Comparison of ENCODE assay signal across 8 cellular contexts in the genomic region with DNA sequence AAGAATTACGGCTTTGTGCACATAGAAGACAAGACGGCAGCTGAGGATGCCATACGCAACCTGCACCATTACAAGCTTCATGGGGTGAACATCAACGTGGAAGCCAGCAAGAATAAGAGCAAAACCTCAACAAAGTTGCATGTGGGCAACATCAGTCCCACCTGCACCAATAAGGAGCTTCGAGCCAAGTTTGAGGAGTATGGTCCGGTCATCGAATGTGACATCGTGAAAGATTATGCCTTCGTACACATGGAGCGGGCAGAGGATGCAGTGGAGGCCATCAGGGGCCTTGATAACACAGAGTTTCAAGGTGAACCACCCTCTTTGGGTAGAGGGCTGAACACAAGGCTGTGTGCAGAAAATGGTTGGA. TPM values are rescaled to one million over a fixed set of nuclear protein-coding genes. Genes with fewer than 3 reads are reported as not detected.
DNase-seq lines count a peak whose midpoint lies in the region; ATAC-seq, FAIRE-seq and TF ChIP-seq lines count a peak whose summit lies in the region.
"Not testable (repeated sequence)": the region's sequence is repeated elsewhere in the genome, so short reads cannot be mapped to it uniquely, and the experiment has no call there.

No MANE protein-coding gene starts in this region.

- TF ChIP-seq POLR2A in erythroblast (IDR thresholded peaks at IDR 0.05; ENCODE audit: low read length); HepG2 (IDR thresholded peaks at IDR 0.05; ENCODE audit: insufficient read depth in 1 of 2, low read depth in 2 of 2, low read length in 2 of 2): not testable (repeated sequence)

- not testable (repeated sequence) for H3K9me3 ChIP-seq in Caco-2; Karpas-422 (ENCODE audit: low read length); HepG2 (ENCODE audit: low read length); trophoblast cell (ENCODE audit: insufficient read depth, low read depth, low read length)

- H3K27me3 Mint-ChIP-seq in Caco-2 (ENCODE audit: insufficient read depth, unreplicated experiment); WTC11 (ENCODE audit: low read depth); type B pancreatic cell: not testable (repeated sequence)

- WGBS in HepG2 (ENCODE audit: low lambda C conversion rate), result 93% methylated on average over 6 of the region's 10 CpGs
- WGBS in trophoblast cell (ENCODE audit: extremely low coverage, insufficient coverage, insufficient read length), result no CpG with 5 or more reads among the region's 10 CpGs

- not testable (repeated sequence) for H2BK12ac ChIP-seq in trophoblast cell (ENCODE audit: low read length)

- H3K9ac ChIP-seq in Karpas-422 (ENCODE audit: low read length) (peak overlapping the region; percentile 97), HepG2 (ENCODE audit: insufficient read depth, low read depth, low read length) (peak overlapping the region; percentile 97)
- not testable (repeated sequence) for H3K9ac ChIP-seq in trophoblast cell (ENCODE audit: low read length)

- H4K91ac ChIP-seq in trophoblast cell (ENCODE audit: low read depth, low read length), result not testable (repeated sequence)

- not testable (repeated sequence) for H2BK120ac ChIP-seq in trophoblast cell (ENCODE audit: insufficient read depth, low read length, poor library complexity)

- intact Hi-C loops in Caco-2 (cut with micrococcal nuclease; ENCODE audit: unreplicated experiment) (loop anchor here (2.0 kb wide), 1 partner anchor 47 kb away; the partner anchor contains the start of genes CCDC87 and CCS), HepG2 (cut with micrococcal nuclease; ENCODE audit: unreplicated experiment) (loop anchor here (2.0 kb wide), 1 partner anchor 47 kb away; the partner anchor contains the start of genes CCDC87 and CCS)

- peak overlapping the region; percentile 70 for H3K4me3 ChIP-seq in Caco-2 (ENCODE audit: low read depth, low read length)
- peak overlapping the region; percentile 99 for H3K4me3 ChIP-seq in Karpas-422 (ENCODE audit: low read length)
- peak overlapping the region; percentile 87 for H3K4me3 ChIP-seq in astrocyte of the spinal cord (ENCODE audit: low read depth, low read length)
- H3K4me3 ChIP-seq in HepG2 (replicated peaks in 1 of 3; ENCODE audit: insufficient read depth in 1 of 3, low read depth in 2 of 3, low read length in 3 of 3), result peak overlapping the region; percentile 44 to 90 (median 87); a peak in 5 of 6 replicates
- not testable (repeated sequence) for H3K4me3 ChIP-seq in trophoblast cell (ENCODE audit: low read depth, low read length)

- H3K4me1 Mint-ChIP-seq in Caco-2 (ENCODE audit: low read depth, unreplicated experiment) (peaks cover 50% of the 10 kb centered on the region), WTC11 (peaks cover 67% of the 10 kb centered on the region), type B pancreatic cell (ENCODE audit: unreplicated experiment) (peaks cover 54% of the 10 kb centered on the region)

- in situ Hi-C loops in astrocyte of the spinal cord (cut with HindIII; ENCODE audit: low sequenced_read_pairs); HepG2 (cut with HindIII; ENCODE audit: extremely low pct_ligation_motif_present, low pct_unique_long_range_greater_than_20kb): not testable (repeated sequence)

- not testable (repeated sequence) for H4K12ac ChIP-seq in trophoblast cell (ENCODE audit: low read depth, low read length)

- H2AK5ac ChIP-seq in trophoblast cell (ENCODE audit: low read length), result not testable (repeated sequence)

- DNase-seq in Caco-2; Karpas-422; WTC11 (ENCODE audit: low spot score); astrocyte of the spinal cord (ENCODE audit: low read depth, low spot score); HepG2 (ENCODE audit: low spot score); trophoblast cell; type B pancreatic cell (ENCODE audit: extremely low spot score, unreplicated experiment): not testable (repeated sequence)
- DNase-seq in erythroblast (lab: John Stamatoyannopoulos, UW), result peak; percentile 57 to 74

- not testable (repeated sequence) for H2AFZ ChIP-seq in Karpas-422 (ENCODE audit: low read length); HepG2 (ENCODE audit: low read length)
- H2AFZ ChIP-seq in trophoblast cell (ENCODE audit: insufficient read depth, low read length, poor library complexity), result peak overlapping the region; percentile 17

- not testable (repeated sequence) for H3K23ac ChIP-seq in trophoblast cell (ENCODE audit: low read length)

- H3K9me2 ChIP-seq in Karpas-422 (replicated peaks; ENCODE audit: insufficient read depth, low read length), result not testable (repeated sequence)

- H3K9me3 Mint-ChIP-seq in Caco-2 (ENCODE audit: unreplicated experiment); WTC11; type B pancreatic cell: not testable (repeated sequence)

- CTCF ChIA-PET in Caco-2 (lab: Charles Lee), result interaction anchor here (2.9 kb wide), 1 partner anchor 38 kb away, joined by 32 read pairs; the partner anchor contains the start of gene RBM4B
- CTCF ChIA-PET in WTC11 (lab: Charles Lee), result interaction anchor here (1.0 kb wide), 1 partner anchor 148 kb away, joined by 4 read pairs; no protein-coding TSS in a partner anchor
- CTCF ChIA-PET in HepG2 (lab: Yijun Ruan, JAX; ENCODE audit: low intra/inter-chr PET ratio, low total read pairs), result not testable (repeated sequence)

- peak overlapping the region; percentile 95 for H3K4me3 Mint-ChIP-seq in Caco-2 (ENCODE audit: unreplicated experiment)
- H3K4me3 Mint-ChIP-seq in WTC11, result peak overlapping the region; percentile 99
- H3K4me3 Mint-ChIP-seq in type B pancreatic cell, result peak overlapping the region; percentile 99

- not testable (repeated sequence) for TF ChIP-seq RAD21 in HepG2 (CRISPR knock-in tag; IDR thresholded peaks at IDR 0.05)

- not testable (repeated sequence) for FAIRE-seq in HepG2 (lab: Jason Lieb, UNC)

- H4K20me1 ChIP-seq in Karpas-422 (ENCODE audit: insufficient read depth, low read depth, low read length) (peaks cover 57% of the 10 kb centered on the region), HepG2 (ENCODE audit: insufficient read depth, low read length) (peaks cover 64% of the 10 kb centered on the region)

- not testable (repeated sequence) for TF ChIP-seq CTCF in Caco-2 (IDR thresholded peaks at IDR 0.05; ENCODE audit: insufficient read depth in 1 of 2, low read depth in 1 of 2, low read length in 1 of 2, severe bottlenecking in 1 of 2, unreplicated experiment in 1 of 2); WTC11 (IDR thresholded peaks at IDR 0.05); astrocyte of the spinal cord (IDR thresholded peaks at IDR 0.05; ENCODE audit: low read depth, low read length); HepG2 (CRISPR knock-in tag; IDR thresholded peaks at IDR 0.05); type B pancreatic cell (conservative IDR thresholded peaks at IDR 0.05)

- not testable (repeated sequence) for ATAC-seq in WTC11, HepG2

- not testable (repeated sequence) for H2BK5ac ChIP-seq in trophoblast cell (ENCODE audit: low read depth, low read length, poor library complexity)

- peaks cover 65% of the 10 kb centered on the region for H3K79me2 ChIP-seq in Karpas-422 (ENCODE audit: low read length)
- H3K79me2 ChIP-seq in HepG2 (ENCODE audit: insufficient read depth, low read length), result peaks cover 84% of the 10 kb centered on the region
- peaks cover 31% of the 10 kb centered on the region for H3K79me2 ChIP-seq in trophoblast cell (ENCODE audit: control insufficient read depth, insufficient read depth, low read length, poor library complexity)

- peak overlapping the region; percentile 99 for H3K27ac Mint-ChIP-seq in Caco-2 (ENCODE audit: unreplicated experiment)
- peak overlapping the region; percentile 99 for H3K27ac Mint-ChIP-seq in WTC11
- H3K27ac Mint-ChIP-seq in type B pancreatic cell, result peak overlapping the region; percentile 99

- H3K4me1 ChIP-seq in Caco-2 (peaks cover 31% of the 10 kb centered on the region), Karpas-422 (ENCODE audit: low read length) (peaks cover 53% of the 10 kb centered on the region), HepG2 (ENCODE audit: insufficient read depth, low read length) (peaks cover 76% of the 10 kb centered on the region), trophoblast cell (ENCODE audit: control insufficient read depth in 1 of 2, insufficient read depth in 2 of 2, low read length in 2 of 2) (peaks cover 16 to 23% of the 10 kb centered on the region in 2 experiments)

- not testable (repeated sequence) for H3K14ac ChIP-seq in trophoblast cell (ENCODE audit: low read length)

- H3K27me3 ChIP-seq in Caco-2 (replicated peaks; ENCODE audit: control insufficient read depth, insufficient read depth, low read length); Karpas-422 (ENCODE audit: low read length); HepG2 (ENCODE audit: control insufficient read depth in 1 of 2, insufficient read depth in 2 of 2, low read length in 2 of 2); trophoblast cell (ENCODE audit: insufficient read depth, low read length): not testable (repeated sequence)

- H3K27ac ChIP-seq in Karpas-422 (ENCODE audit: low read length), result peak overlapping the region; percentile 88
- not testable (repeated sequence) for H3K27ac ChIP-seq in HepG2 (ENCODE audit: extremely low read length, insufficient read depth, low read length); trophoblast cell (ENCODE audit: low read depth, low read length)

- not testable (repeated sequence) for H3K79me1 ChIP-seq in trophoblast cell (ENCODE audit: low read length)

- H3K4ac ChIP-seq in trophoblast cell (ENCODE audit: low read depth, low read length), result peak overlapping the region; percentile 57

- H3K36me3 ChIP-seq in Caco-2 (ENCODE audit: control insufficient read depth, insufficient read depth, low read length) (peaks cover 13% of the 10 kb centered on the region), Karpas-422 (ENCODE audit: insufficient read depth, low read length) (peaks cover 62% of the 10 kb centered on the region), HepG2 (replicated peaks in 1 of 2; ENCODE audit: control insufficient read depth in 1 of 2, insufficient read depth in 2 of 2, low read length in 2 of 2) (peaks cover 10 to 36% of the 10 kb centered on the region in 2 experiments), trophoblast cell (ENCODE audit: control insufficient read depth in 1 of 2, insufficient read depth in 2 of 2, low read length in 2 of 2) (peaks cover 17 to 29% of the 10 kb centered on the region in 2 experiments)

- not testable (repeated sequence) for H3K18ac ChIP-seq in trophoblast cell (ENCODE audit: low read length)

- BruUV-seq in Caco-2 (replicated peaks; lab: Mats Ljungman, UMichigan); HepG2 (replicated peaks; lab: Mats Ljungman, UMichigan): not testable (repeated sequence)

- H4K8ac ChIP-seq in trophoblast cell (ENCODE audit: low read depth, low read length), result not testable (repeated sequence)

- H3K36me3 Mint-ChIP-seq in Caco-2 (ENCODE audit: insufficient read depth, unreplicated experiment) (peaks cover 100% of the 10 kb centered on the region), WTC11 (peaks cover 60% of the 10 kb centered on the region), type B pancreatic cell (peaks cover 46% of the 10 kb centered on the region)

- POLR2A ChIA-PET in Caco-2 (lab: Charles Lee), result interaction anchor here (4.7 kb wide), 1 partner anchor 23 kb away, joined by 160 read pairs; the partner anchor contains the start of gene RBM14
- POLR2A ChIA-PET in WTC11 (lab: Charles Lee), result interaction anchor here (0.6 to 3.0 kb wide), 3 partner anchors 9 to 38 kb away, joined by 3 to 38 read pairs (median 27); partner anchors contain the start of gene RBM4B
- POLR2A ChIA-PET in HepG2 (lab: Yijun Ruan, JAX), result interaction anchor here (2.2 to 10.0 kb wide), 6 partner anchors 8 to 49 kb away, joined by 6 to 211 read pairs (median 40); partner anchors contain the start of genes CCDC87, CCS and RBM14

- TF ChIP-seq EP300 in HepG2 (IDR thresholded peaks at IDR 0.05; ENCODE audit: low read depth in 2 of 2, low read length in 2 of 2); HepG2 (CRISPR knock-in tag; IDR thresholded peaks at IDR 0.05; ENCODE audit: borderline replicate concordance): not testable (repeated sequence)

- H3K4me2 ChIP-seq in Karpas-422 (ENCODE audit: low read depth, low read length, poor library complexity, severe bottlenecking) (peak overlapping the region; percentile 99), HepG2 (ENCODE audit: low read depth, low read length) (peak overlapping the region; percentile 88), trophoblast cell (ENCODE audit: low read length) (peak overlapping the region; percentile 94)

RNA-seq across cellular contexts. Expression of gene RBM4, which starts 1.3 kb away (rescaled TPM):
- total RNA-seq in Caco-2 (2022) (257 and 273 TPM in 2 replicates), WTC11 (2021) (144 to 163 TPM (median 154 TPM) in 3 replicates), HepG2 (2016; rRNA removed; fragmentation: Illumina TruSeq; extraction: Trizol) (136 and 138 TPM in 2 replicates), type B pancreatic cell (ENCODE audit: low replicate concordance) (191 and 228 TPM in 2 replicates)
- total RNA-seq in Karpas-422 (2014; rRNA removed; shearing (Covaris generic); ENCODE audit: low replicate concordance), result 103 and 141 TPM in 2 replicates
- total RNA-seq in HepG2 (2016; cell fraction: cytosol; rRNA removed; fragmentation: Illumina TruSeq; extraction: Trizol; ENCODE audit: low read depth), result 72.4 and 85.4 TPM in 2 replicates
- 137 and 138 TPM in 2 replicates for total RNA-seq in HepG2 (2016; cell fraction: insoluble cytoplasmic fraction; rRNA removed; fragmentation: Illumina TruSeq; extraction: Trizol)
- 57.5 and 58.8 TPM in 2 replicates for total RNA-seq in HepG2 (2016; cell fraction: membrane; rRNA removed; fragmentation: Illumina TruSeq; extraction: Trizol)
- total RNA-seq in HepG2 (2016; cell fraction: nucleus; rRNA removed; fragmentation: Illumina TruSeq; extraction: Trizol), result 101 and 109 TPM in 2 replicates
- polyA plus RNA-seq in HepG2 (2011; rRNA removed), result 123 and 126 TPM in 2 replicates
- 150 and 151 TPM in 2 replicates for polyA plus RNA-seq in HepG2 (2011; cell fraction: cytosol; rRNA removed)
- 83.4 and 84.4 TPM in 2 replicates for polyA plus RNA-seq in HepG2 (2011; cell fraction: nucleus; rRNA removed)
- polyA plus RNA-seq in HepG2 (2012), result 117 and 122 TPM in 2 replicates
- 29.4 and 30.6 TPM in 2 replicates for polyA plus RNA-seq in HepG2 (2016; cell fraction: cytosol; fragmentation: Illumina TruSeq; extraction: Trizol; ENCODE audit: low read depth)
- 149 and 157 TPM in 2 replicates for polyA plus RNA-seq in HepG2 (2016; cell fraction: insoluble cytoplasmic fraction; fragmentation: Illumina TruSeq; extraction: Trizol; ENCODE audit: low read depth)
- 38.1 and 38.5 TPM in 2 replicates for polyA plus RNA-seq in HepG2 (2016; cell fraction: membrane; fragmentation: Illumina TruSeq; extraction: Trizol; ENCODE audit: low read depth)
- 115 and 116 TPM in 2 replicates for polyA plus RNA-seq in HepG2 (2016; cell fraction: nucleus; fragmentation: Illumina TruSeq; extraction: Trizol; ENCODE audit: insufficient read depth, low read depth)
- 104 and 196 TPM in 2 replicates for polyA minus RNA-seq in HepG2 (2011; rRNA and poly(A)+ RNA removed; ENCODE audit: low replicate concordance)
- polyA minus RNA-seq in HepG2 (2011; cell fraction: cytosol; rRNA and poly(A)+ RNA removed), result 40.8 and 41.0 TPM in 2 replicates
- 136 and 154 TPM in 2 replicates for polyA minus RNA-seq in HepG2 (2011; cell fraction: nucleus; rRNA and poly(A)+ RNA removed)
- polyA plus RNA-seq in trophoblast cell (2013), result 136 and 139 TPM in 2 replicates

RNA-seq across cellular contexts. Expression of gene RBM14, which starts 23.4 kb away (rescaled TPM):
- total RNA-seq in Caco-2 (2022) (160 and 173 TPM in 2 replicates), WTC11 (2021) (92.0 to 146 TPM (median 137 TPM) in 3 replicates), HepG2 (2016; rRNA removed; fragmentation: Illumina TruSeq; extraction: Trizol) (41.7 and 44.1 TPM in 2 replicates), type B pancreatic cell (ENCODE audit: low replicate concordance) (106 and 128 TPM in 2 replicates)
- total RNA-seq in Karpas-422 (2014; rRNA removed; shearing (Covaris generic); ENCODE audit: low replicate concordance), result 47.9 and 51.3 TPM in 2 replicates
- total RNA-seq in HepG2 (2016; cell fraction: cytosol; rRNA removed; fragmentation: Illumina TruSeq; extraction: Trizol; ENCODE audit: low read depth), result 3.6 and 5.1 TPM in 2 replicates
- 41.2 and 46.1 TPM in 2 replicates for total RNA-seq in HepG2 (2016; cell fraction: insoluble cytoplasmic fraction; rRNA removed; fragmentation: Illumina TruSeq; extraction: Trizol)
- 17.8 and 17.9 TPM in 2 replicates for total RNA-seq in HepG2 (2016; cell fraction: membrane; rRNA removed; fragmentation: Illumina TruSeq; extraction: Trizol)
- 58.5 and 66.2 TPM in 2 replicates for total RNA-seq in HepG2 (2016; cell fraction: nucleus; rRNA removed; fragmentation: Illumina TruSeq; extraction: Trizol)
- polyA plus RNA-seq in HepG2 (2011; rRNA removed), result 12.7 and 14.6 TPM in 2 replicates
- 10.6 and 13.1 TPM in 2 replicates for polyA plus RNA-seq in HepG2 (2011; cell fraction: cytosol; rRNA removed)
- polyA plus RNA-seq in HepG2 (2011; cell fraction: nucleus; rRNA removed), result 44.2 and 47.6 TPM in 2 replicates
- polyA plus RNA-seq in HepG2 (2012), result 18.2 and 26.9 TPM in 2 replicates
- polyA plus RNA-seq in HepG2 (2016; cell fraction: cytosol; fragmentation: Illumina TruSeq; extraction: Trizol; ENCODE audit: low read depth), result 4.8 and 5.7 TPM in 2 replicates
- 50.7 and 56.3 TPM in 2 replicates for polyA plus RNA-seq in HepG2 (2016; cell fraction: insoluble cytoplasmic fraction; fragmentation: Illumina TruSeq; extraction: Trizol; ENCODE audit: low read depth)
- 15.9 and 16.6 TPM in 2 replicates for polyA plus RNA-seq in HepG2 (2016; cell fraction: membrane; fragmentation: Illumina TruSeq; extraction: Trizol; ENCODE audit: low read depth)
- 64.3 and 68.1 TPM in 2 replicates for polyA plus RNA-seq in HepG2 (2016; cell fraction: nucleus; fragmentation: Illumina TruSeq; extraction: Trizol; ENCODE audit: insufficient read depth, low read depth)
- 59.6 and 85.3 TPM in 2 replicates for polyA minus RNA-seq in HepG2 (2011; rRNA and poly(A)+ RNA removed; ENCODE audit: low replicate concordance)
- polyA minus RNA-seq in HepG2 (2011; cell fraction: cytosol; rRNA and poly(A)+ RNA removed), result 14.9 and 22.7 TPM in 2 replicates
- 52.8 and 54.8 TPM in 2 replicates for polyA minus RNA-seq in HepG2 (2011; cell fraction: nucleus; rRNA and poly(A)+ RNA removed)
- polyA plus RNA-seq in trophoblast cell (2013), result 57.7 and 58.2 TPM in 2 replicates

RNA-seq across cellular contexts. Expression of gene RBM4B, which starts 37.9 kb away (rescaled TPM):
- total RNA-seq in Caco-2 (2022), result 39.8 and 45.8 TPM in 2 replicates
- total RNA-seq in Karpas-422 (2014; rRNA removed; shearing (Covaris generic); ENCODE audit: low replicate concordance), result 39.5 and 43.2 TPM in 2 replicates
- total RNA-seq in WTC11 (2021), result 14.1 to 21.3 TPM (median 20.3 TPM) in 3 replicates
- 25.6 and 25.8 TPM in 2 replicates for total RNA-seq in HepG2 (2016; rRNA removed; fragmentation: Illumina TruSeq; extraction: Trizol)
- total RNA-seq in HepG2 (2016; cell fraction: cytosol; rRNA removed; fragmentation: Illumina TruSeq; extraction: Trizol; ENCODE audit: low read depth), result 11.1 and 13.0 TPM in 2 replicates
- 24.9 and 27.1 TPM in 2 replicates for total RNA-seq in HepG2 (2016; cell fraction: insoluble cytoplasmic fraction; rRNA removed; fragmentation: Illumina TruSeq; extraction: Trizol)
- total RNA-seq in HepG2 (2016; cell fraction: membrane; rRNA removed; fragmentation: Illumina TruSeq; extraction: Trizol), result 16.5 and 17.7 TPM in 2 replicates
- total RNA-seq in HepG2 (2016; cell fraction: nucleus; rRNA removed; fragmentation: Illumina TruSeq; extraction: Trizol), result 21.3 and 26.1 TPM in 2 replicates
- polyA plus RNA-seq in HepG2 (2011; rRNA removed), result 32.4 and 33.5 TPM in 2 replicates
- polyA plus RNA-seq in HepG2 (2011; cell fraction: cytosol; rRNA removed), result 19.2 and 24.1 TPM in 2 replicates
- polyA plus RNA-seq in HepG2 (2011; cell fraction: nucleus; rRNA removed), result 51.7 and 54.9 TPM in 2 replicates
- polyA plus RNA-seq in HepG2 (2012), result 18.3 and 24.4 TPM in 2 replicates
- polyA plus RNA-seq in HepG2 (2016; cell fraction: cytosol; fragmentation: Illumina TruSeq; extraction: Trizol; ENCODE audit: low read depth), result 4.8 and 5.2 TPM in 2 replicates
- polyA plus RNA-seq in HepG2 (2016; cell fraction: insoluble cytoplasmic fraction; fragmentation: Illumina TruSeq; extraction: Trizol; ENCODE audit: low read depth), result 28.7 and 29.9 TPM in 2 replicates
- polyA plus RNA-seq in HepG2 (2016; cell fraction: membrane; fragmentation: Illumina TruSeq; extraction: Trizol; ENCODE audit: low read depth), result 7.3 and 10.0 TPM in 2 replicates
- 43.3 and 48.3 TPM in 2 replicates for polyA plus RNA-seq in HepG2 (2016; cell fraction: nucleus; fragmentation: Illumina TruSeq; extraction: Trizol; ENCODE audit: insufficient read depth, low read depth)
- 19.7 and 31.4 TPM in 2 replicates for polyA minus RNA-seq in HepG2 (2011; rRNA and poly(A)+ RNA removed; ENCODE audit: low replicate concordance)
- 7.9 and 9.7 TPM in 2 replicates for polyA minus RNA-seq in HepG2 (2011; cell fraction: cytosol; rRNA and poly(A)+ RNA removed)
- 39.4 and 40.9 TPM in 2 replicates for polyA minus RNA-seq in HepG2 (2011; cell fraction: nucleus; rRNA and poly(A)+ RNA removed)
- 23.6 and 23.8 TPM in 2 replicates for polyA plus RNA-seq in trophoblast cell (2013)
- total RNA-seq in type B pancreatic cell (ENCODE audit: low replicate concordance), result 25.2 and 49.1 TPM in 2 replicates

RNA-seq across cellular contexts. Expression of gene CCS, which starts 46.8 kb away (rescaled TPM):
- total RNA-seq in Caco-2 (2022) (52.9 and 54.0 TPM in 2 replicates), WTC11 (2021) (35.9 to 47.3 TPM (median 41.7 TPM) in 3 replicates), HepG2 (2016; rRNA removed; fragmentation: Illumina TruSeq; extraction: Trizol) (34.2 and 44.6 TPM in 2 replicates), type B pancreatic cell (ENCODE audit: low replicate concordance) (40.9 and 58.0 TPM in 2 replicates)
- total RNA-seq in Karpas-422 (2014; rRNA removed; shearing (Covaris generic); ENCODE audit: low replicate concordance), result 24.6 and 57.6 TPM in 2 replicates
- total RNA-seq in HepG2 (2016; cell fraction: cytosol; rRNA removed; fragmentation: Illumina TruSeq; extraction: Trizol; ENCODE audit: low read depth), result 77.8 and 78.2 TPM in 2 replicates
- 30.0 and 48.1 TPM in 2 replicates for total RNA-seq in HepG2 (2016; cell fraction: insoluble cytoplasmic fraction; rRNA removed; fragmentation: Illumina TruSeq; extraction: Trizol)
- total RNA-seq in HepG2 (2016; cell fraction: membrane; rRNA removed; fragmentation: Illumina TruSeq; extraction: Trizol), result 36.9 and 40.8 TPM in 2 replicates
- 27.8 and 35.6 TPM in 2 replicates for total RNA-seq in HepG2 (2016; cell fraction: nucleus; rRNA removed; fragmentation: Illumina TruSeq; extraction: Trizol)
- 25.4 and 34.7 TPM in 2 replicates for polyA plus RNA-seq in HepG2 (2011; rRNA removed)
- 23.5 and 37.2 TPM in 2 replicates for polyA plus RNA-seq in HepG2 (2011; cell fraction: cytosol; rRNA removed)
- 127 and 131 TPM in 2 replicates for polyA plus RNA-seq in HepG2 (2011; cell fraction: nucleus; rRNA removed)
- polyA plus RNA-seq in HepG2 (2012), result 31.4 and 37.9 TPM in 2 replicates
- polyA plus RNA-seq in HepG2 (2016; cell fraction: cytosol; fragmentation: Illumina TruSeq; extraction: Trizol; ENCODE audit: low read depth), result 6.4 and 6.8 TPM in 2 replicates
- polyA plus RNA-seq in HepG2 (2016; cell fraction: insoluble cytoplasmic fraction; fragmentation: Illumina TruSeq; extraction: Trizol; ENCODE audit: low read depth), result 36.6 and 42.6 TPM in 2 replicates
- polyA plus RNA-seq in HepG2 (2016; cell fraction: membrane; fragmentation: Illumina TruSeq; extraction: Trizol; ENCODE audit: low read depth), result 6.0 and 8.2 TPM in 2 replicates
- polyA plus RNA-seq in HepG2 (2016; cell fraction: nucleus; fragmentation: Illumina TruSeq; extraction: Trizol; ENCODE audit: insufficient read depth, low read depth), result 64.5 and 64.9 TPM in 2 replicates
- 31.8 and 31.9 TPM in 2 replicates for polyA minus RNA-seq in HepG2 (2011; rRNA and poly(A)+ RNA removed; ENCODE audit: low replicate concordance)
- 18.1 and 21.5 TPM in 2 replicates for polyA minus RNA-seq in HepG2 (2011; cell fraction: cytosol; rRNA and poly(A)+ RNA removed)
- 21.1 and 29.0 TPM in 2 replicates for polyA minus RNA-seq in HepG2 (2011; cell fraction: nucleus; rRNA and poly(A)+ RNA removed)
- polyA plus RNA-seq in trophoblast cell (2013), result 34.7 and 34.8 TPM in 2 replicates

RNA-seq across cellular contexts. Expression of gene CCDC87, which starts 46.9 kb away (rescaled TPM):
- 1.0 TPM in 2 replicates for total RNA-seq in Caco-2 (2022)
- 0.22 and 0.75 TPM in 2 replicates for total RNA-seq in Karpas-422 (2014; rRNA removed; shearing (Covaris generic); ENCODE audit: low replicate concordance)
- total RNA-seq in WTC11 (2021), result 0.71 to 0.85 TPM (median 0.80 TPM) in 3 replicates
- total RNA-seq in HepG2 (2016; rRNA removed; fragmentation: Illumina TruSeq; extraction: Trizol), result 0.17 and 0.42 TPM in 2 replicates
- 0.10 and 0.18 TPM in 2 replicates for total RNA-seq in HepG2 (2016; cell fraction: cytosol; rRNA removed; fragmentation: Illumina TruSeq; extraction: Trizol; ENCODE audit: low read depth)
- total RNA-seq in HepG2 (2016; cell fraction: insoluble cytoplasmic fraction; rRNA removed; fragmentation: Illumina TruSeq; extraction: Trizol), result 0.27 and 0.41 TPM in 2 replicates
- 0.46 and 0.48 TPM in 2 replicates for total RNA-seq in HepG2 (2016; cell fraction: membrane; rRNA removed; fragmentation: Illumina TruSeq; extraction: Trizol)
- 0.66 and 0.78 TPM in 2 replicates for total RNA-seq in HepG2 (2016; cell fraction: nucleus; rRNA removed; fragmentation: Illumina TruSeq; extraction: Trizol)
- 0.05 and 0.09 TPM in 2 replicates for polyA plus RNA-seq in HepG2 (2011; rRNA removed)
- 0.04 and 0.05 TPM in 2 replicates for polyA plus RNA-seq in HepG2 (2011; cell fraction: cytosol; rRNA removed)
- 0.17 and 0.29 TPM in 2 replicates for polyA plus RNA-seq in HepG2 (2011; cell fraction: nucleus; rRNA removed)
- 0.20 and 0.21 TPM in 2 replicates for polyA plus RNA-seq in HepG2 (2012)
- polyA plus RNA-seq in HepG2 (2016; cell fraction: cytosol; fragmentation: Illumina TruSeq; extraction: Trizol; ENCODE audit: low read depth), result not detected in 2 replicates
- polyA plus RNA-seq in HepG2 (2016; cell fraction: insoluble cytoplasmic fraction; fragmentation: Illumina TruSeq; extraction: Trizol; ENCODE audit: low read depth), result 0.15 and 0.29 TPM in 2 replicates
- 0.06 and 0.10 TPM in 2 replicates for polyA plus RNA-seq in HepG2 (2016; cell fraction: membrane; fragmentation: Illumina TruSeq; extraction: Trizol; ENCODE audit: low read depth)
- polyA plus RNA-seq in HepG2 (2016; cell fraction: nucleus; fragmentation: Illumina TruSeq; extraction: Trizol; ENCODE audit: insufficient read depth, low read depth), result 0.15 TPM in 1 of 2 replicates, not detected in the other
- polyA minus RNA-seq in HepG2 (2011; rRNA and poly(A)+ RNA removed; ENCODE audit: low replicate concordance), result 0.22 and 0.23 TPM in 2 replicates
- not detected in 2 replicates for polyA minus RNA-seq in HepG2 (2011; cell fraction: cytosol; rRNA and poly(A)+ RNA removed)
- 0.37 and 0.64 TPM in 2 replicates for polyA minus RNA-seq in HepG2 (2011; cell fraction: nucleus; rRNA and poly(A)+ RNA removed)
- polyA plus RNA-seq in trophoblast cell (2013), result 0.12 and 0.14 TPM in 2 replicates
- 0.94 and 1.1 TPM in 2 replicates for total RNA-seq in type B pancreatic cell (ENCODE audit: low replicate concordance)
